In genomic region chr4:2867758-2868491, GRCh38 we compare ENCODE assay signal across 9 cellular contexts. TPM values are rescaled to one million over a fixed set of nuclear protein-coding genes. Genes with fewer than 3 reads are reported as not detected.
DNase-seq lines count a peak whose midpoint lies in the region; ATAC-seq and TF ChIP-seq lines count a peak whose summit lies in the region.
"Had no signal": no experiment of that assay in that cellular context is flagged by ENCODE, and none has a peak within 500 bp of the region (broad histone marks: within the 10 kb centered on the region; RNA-seq: fewer than 3 reads in every experiment).

No MANE protein-coding gene starts in this region.

- DNase-seq in T-helper 2 cell treated with Interferon-gamma antibody and Interleukin-4, amounts not matched to agents 5 μg/mL and 100 μg/mL, for 36 hours (ENCODE audit: low spot score), result no peak
- DNase-seq in T-helper 2 cell, result no peak
- no peak for DNase-seq in effector memory CD8-positive, alpha-beta T cell
- peak; percentile 95 for DNase-seq in mesendoderm
- DNase-seq in transverse colon, result no peak
- DNase-seq in GF-D8 (lab: John Stamatoyannopoulos, UW), result no peak
- DNase-seq in DMS53 (lab: John Stamatoyannopoulos, UW), result no peak
- DNase-seq in GM19238 (ENCODE audit: insufficient read length, low spot score), result no peak
- DNase-seq: stimulated activated CD4-positive, alpha-beta T cell treated with anti-CD3 and anti-CD28 coated beads, Interleukin-2, amount 100 ng/mL, for 24 hours had no signal

- H3K27ac Mint-ChIP-seq in T-helper 2 cell treated with Interferon-gamma antibody and Interleukin-4, amounts not matched to agents 5 μg/mL and 100 μg/mL, for 36 hours, result peak overlapping the region; percentile 0
- H3K27ac Mint-ChIP-seq in effector memory CD8-positive, alpha-beta T cell, result peak overlapping the region; percentile 57 to 59

- no peak for ATAC-seq in effector memory CD8-positive, alpha-beta T cell (replicated peaks)

- no peak overlapping the region for H4K5ac ChIP-seq in mesendoderm (ENCODE audit: low read length)

- H3K4me2 ChIP-seq in mesendoderm (ENCODE audit: low read length), result peak overlapping the region; percentile 12

- no peak overlapping the region for H2BK120ac ChIP-seq in mesendoderm (ENCODE audit: low read depth, low read length)

- H3K4ac ChIP-seq in mesendoderm (ENCODE audit: low read depth, low read length), result no peak overlapping the region

- intact Hi-C loops in transverse colon (cut with DNase I; ENCODE audit: low total_unique reads), result no loop called here

- H3K4me3 Mint-ChIP-seq in T-helper 2 cell treated with Interferon-gamma antibody and Interleukin-4, amounts not matched to agents 5 μg/mL and 100 μg/mL, for 36 hours, result no peak overlapping the region
- no peak overlapping the region for H3K4me3 Mint-ChIP-seq in effector memory CD8-positive, alpha-beta T cell

- H3K4me1 ChIP-seq in mesendoderm (ENCODE audit: control insufficient read depth, low read depth, low read length) (peaks cover 30% of the 10 kb centered on the region), transverse colon (peaks cover 47 to 96% (median 73%) of the 10 kb centered on the region in 4 donors)

- H3K27ac ChIP-seq in mesendoderm (ENCODE audit: low read depth, low read length) (peak overlapping the region; percentile 84), transverse colon (peak overlapping the region; percentile 57 to 70 (median 63))

- no peak overlapping the region for H4K8ac ChIP-seq in mesendoderm (ENCODE audit: low read depth, low read length)

- H3K9me3 Mint-ChIP-seq in T-helper 2 cell treated with Interferon-gamma antibody and Interleukin-4, amounts not matched to agents 5 μg/mL and 100 μg/mL, for 36 hours, result no peaks in the 10 kb centered on the region
- no peaks in the 10 kb centered on the region for H3K9me3 Mint-ChIP-seq in effector memory CD8-positive, alpha-beta T cell

- no peaks in the 10 kb centered on the region for H3K36me3 ChIP-seq in mesendoderm (ENCODE audit: control insufficient read depth, insufficient read depth, low read length)
- H3K36me3 ChIP-seq in transverse colon, result no peaks in the 10 kb centered on the region

- in situ Hi-C loops in transverse colon (cut with MboI; ENCODE audit: low pct_ligation_motif_present in 1 of 4, low pct_unique_long_range_greater_than_20kb in 1 of 4, low sequenced_read_pairs in 3 of 4), result no loop called here

- no peaks in the 10 kb centered on the region for H3K27me3 Mint-ChIP-seq in T-helper 2 cell treated with Interferon-gamma antibody and Interleukin-4, amounts not matched to agents 5 μg/mL and 100 μg/mL, for 36 hours (ENCODE audit: low read depth)
- H3K27me3 Mint-ChIP-seq in effector memory CD8-positive, alpha-beta T cell, result no peaks in the 10 kb centered on the region

- no peak overlapping the region for H3K4me3 ChIP-seq in mesendoderm (ENCODE audit: low read length)
- H3K4me3 ChIP-seq in transverse colon, result peak overlapping the region in 2 of 4 donors; percentile 4 to 16

- peaks cover 10% of the 10 kb centered on the region for H3K36me3 Mint-ChIP-seq in T-helper 2 cell treated with Interferon-gamma antibody and Interleukin-4, amounts not matched to agents 5 μg/mL and 100 μg/mL, for 36 hours (ENCODE audit: low read depth)
- H3K36me3 Mint-ChIP-seq in effector memory CD8-positive, alpha-beta T cell (ENCODE audit: insufficient read depth), result peaks cover 9% of the 10 kb centered on the region

- H3K18ac ChIP-seq in mesendoderm (ENCODE audit: low read length), result peak overlapping the region; percentile 64

- no CpG with 5 or more reads among the region's 10 CpGs for WGBS in mesendoderm (ENCODE audit: extremely low coverage, insufficient coverage, low lambda C conversion rate)
- WGBS in transverse colon (ENCODE audit: low coverage in 1 of 2), 2 donors, result 63 to 65% methylated on average over 7 to 10 of the region's 10 CpGs

- peak overlapping the region; percentile 28 for H3K9ac ChIP-seq in mesendoderm (ENCODE audit: low read length)

- H3K79me2 ChIP-seq in mesendoderm (ENCODE audit: control insufficient read depth, insufficient read depth, low read length), result peaks cover 69% of the 10 kb centered on the region

- no peak for TF ChIP-seq POLR2A in transverse colon (IDR thresholded peaks at IDR 0.05)

- H2BK15ac ChIP-seq in mesendoderm (replicated peaks; ENCODE audit: low read depth), result no peak overlapping the region

- H3K56ac ChIP-seq in mesendoderm (ENCODE audit: low read length), result peak overlapping the region; percentile 51

- H3K4me1 Mint-ChIP-seq in T-helper 2 cell treated with Interferon-gamma antibody and Interleukin-4, amounts not matched to agents 5 μg/mL and 100 μg/mL, for 36 hours (ENCODE audit: low read depth), result peaks cover 35% of the 10 kb centered on the region
- peaks cover 45 to 74% of the 10 kb centered on the region in 2 donors for H3K4me1 Mint-ChIP-seq in effector memory CD8-positive, alpha-beta T cell (ENCODE audit: low read depth in 2 of 2)

- H3K23ac ChIP-seq in mesendoderm (ENCODE audit: low read length), result no peak overlapping the region

- no peaks in the 10 kb centered on the region for H3K27me3 ChIP-seq in mesendoderm (ENCODE audit: insufficient read depth, low read length, poor library complexity)
- no peaks in the 10 kb centered on the region for H3K27me3 ChIP-seq in transverse colon

- TF ChIP-seq EP300 in transverse colon (IDR thresholded peaks at IDR 0.05; ENCODE audit: low read depth), result no peak

- peak overlapping the region; percentile 24 for H2AK5ac ChIP-seq in mesendoderm (ENCODE audit: low read length)

- no peaks in the 10 kb centered on the region for H3K9me3 ChIP-seq in transverse colon

- no peak for TF ChIP-seq CTCF in transverse colon (IDR thresholded peaks at IDR 0.05)

- H2BK5ac ChIP-seq in mesendoderm (ENCODE audit: low read length), result peak overlapping the region; percentile 39

- H3K79me1 ChIP-seq in mesendoderm (ENCODE audit: low read length), result peaks cover 21% of the 10 kb centered on the region

RNA-seq across cellular contexts. Expression of gene ADD1, which starts 24.3 kb away (rescaled TPM):
- polyA plus RNA-seq in mesendoderm (2013, experiment 1 of 2), result 202 TPM
- polyA plus RNA-seq in mesendoderm (2013, experiment 2 of 2), result 195 TPM
- total RNA-seq in transverse colon, result 100 to 1,000 TPM; 218 to 392 (median 299) TPM
